Comparison of ENCODE assay signal across 1 cellular context in genomic region chr4:26197018-26197779, GRCh38.
A peak's percentile ranks its signal among the peaks of the same experiment; 100 is the strongest.
TF ChIP-seq lines count a peak whose summit lies in the region.

No MANE protein-coding gene starts in this region.

TF ChIP-seq in SK-N-SH, 30 proteins besides CTCF, POLR2A, EP300 and RAD21 (continued from another document):
- TF ChIP-seq SMC3 (IDR thresholded peaks at IDR 0.05; ENCODE audit: low read depth, low read length) (no peak), REST (IDR thresholded peaks at IDR 0.05; ENCODE audit: low read depth, low read length) (peak; percentile 77)
